13 cellular contexts compared by ENCODE assay signal in the genomic region with DNA sequence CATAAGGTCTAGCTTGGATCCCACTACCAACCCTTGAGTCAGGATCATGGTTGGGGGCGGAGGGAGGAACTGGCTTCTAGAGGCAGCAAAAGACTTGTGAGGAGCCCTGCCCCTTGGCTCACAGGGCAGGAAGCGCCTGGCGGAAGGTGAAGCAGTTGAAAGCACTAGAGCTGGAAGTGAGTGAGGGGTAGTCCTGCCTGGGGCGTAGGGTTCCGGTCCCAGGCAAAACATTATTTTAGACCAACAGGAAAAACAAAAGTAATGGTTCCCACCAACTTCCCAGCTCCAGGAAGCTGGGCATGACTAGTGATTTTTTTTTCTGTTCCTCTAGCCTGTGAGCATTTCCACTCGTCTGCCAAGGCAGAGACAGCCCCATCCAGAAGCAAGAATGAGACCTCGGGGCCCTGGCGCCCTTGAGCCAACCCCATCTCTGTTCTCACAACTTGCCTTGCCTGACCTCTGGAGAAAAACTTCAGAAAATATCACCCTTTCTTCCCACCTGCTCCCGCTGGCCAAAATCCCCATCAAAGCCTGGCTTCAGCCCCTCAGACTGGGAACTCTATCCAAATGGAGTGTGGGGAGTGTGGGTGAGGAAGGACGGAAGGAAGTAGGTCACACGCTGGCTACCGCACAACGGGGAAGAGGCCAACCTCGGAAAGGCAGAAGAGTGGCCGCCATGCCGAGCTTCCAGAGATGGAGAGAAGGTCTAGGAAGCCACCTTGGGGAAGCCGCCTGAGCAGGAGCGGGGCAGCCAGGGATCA. TPM values are rescaled to one million over a fixed set of nuclear protein-coding genes. Genes with fewer than 3 reads are reported as not detected.
A peak's percentile ranks its signal among the peaks of the same experiment; 100 is the strongest.
DNase-seq lines count a peak whose midpoint lies in the region; ATAC-seq and TF ChIP-seq lines count a peak whose summit lies in the region.
"Had no signal": no experiment of that assay in that cellular context is flagged by ENCODE, and none has a peak within 500 bp of the region (broad histone marks: within the 10 kb centered on the region; RNA-seq: fewer than 3 reads in every experiment).

No MANE protein-coding gene starts in this region.

- H3K36me3 ChIP-seq in esophagus squamous epithelium = no peaks in the 10 kb centered on the region
- H3K36me3 ChIP-seq in neural progenitor cell = no peaks in the 10 kb centered on the region
- H3K36me3 ChIP-seq in urinary bladder (ENCODE audit: insufficient read depth) = no peaks in the 10 kb centered on the region
- H3K36me3 ChIP-seq in hepatocyte (replicated peaks; ENCODE audit: insufficient read depth, low read depth) = no peaks in the 10 kb centered on the region
- H3K36me3 ChIP-seq: Peyer's patch had no signal

- no peaks in the 10 kb centered on the region for H3K36me3 Mint-ChIP-seq in activated naive CD8-positive, alpha-beta T cell
- H3K36me3 Mint-ChIP-seq in activated naive CD8-positive, alpha-beta T cell treated with anti-CD3 and anti-CD28 coated beads, Interleukin-2, amount 50 U/mL, for 24 hours (ENCODE audit: low read depth) = no peaks in the 10 kb centered on the region
- peaks cover 19% of the 10 kb centered on the region for H3K36me3 Mint-ChIP-seq in neural progenitor cell

- peak overlapping the region; percentile 27 to 84 (median 80) for H3K27ac ChIP-seq in esophagus squamous epithelium
- no peak overlapping the region for H3K27ac ChIP-seq in neural progenitor cell
- peak overlapping the region; percentile 33 for H3K27ac ChIP-seq in urinary bladder (ENCODE audit: low read depth)
- H3K27ac ChIP-seq in hepatocyte = no peak overlapping the region

- no peaks in the 10 kb centered on the region for H3K27me3 Mint-ChIP-seq in activated naive CD8-positive, alpha-beta T cell
- H3K27me3 Mint-ChIP-seq in activated naive CD8-positive, alpha-beta T cell treated with anti-CD3 and anti-CD28 coated beads, Interleukin-2, amount 50 U/mL, for 24 hours = no peaks in the 10 kb centered on the region
- no peaks in the 10 kb centered on the region for H3K27me3 Mint-ChIP-seq in neural progenitor cell (ENCODE audit: insufficient read depth, low read depth)

- H3K9me3 Mint-ChIP-seq in activated naive CD8-positive, alpha-beta T cell (ENCODE audit: low read depth) = no peaks in the 10 kb centered on the region
- H3K9me3 Mint-ChIP-seq in activated naive CD8-positive, alpha-beta T cell treated with anti-CD3 and anti-CD28 coated beads, Interleukin-2, amount 50 U/mL, for 24 hours = no peaks in the 10 kb centered on the region
- no peaks in the 10 kb centered on the region for H3K9me3 Mint-ChIP-seq in neural progenitor cell
- H3K9me3 Mint-ChIP-seq: activated T-helper 1 cell treated with anti-CD3 and anti-CD28 coated beads, Interleukin-12 subunit alpha, Interleukin-12 subunit beta, Interleukin-2, Interleukin-4 antibody, amounts not matched to agents 30 ng/mL and 10 ng/mL and 1 ng/mL, durations not matched to agents 14 hours and 24 hours and 36 hours had no signal

- H3K9me3 ChIP-seq in esophagus squamous epithelium (no peaks in the 10 kb centered on the region), neural progenitor cell (ENCODE audit: low read depth) (no peaks in the 10 kb centered on the region), hepatocyte (ENCODE audit: low read depth) (no peaks in the 10 kb centered on the region)
- H3K9me3 ChIP-seq: Peyer's patch had no signal

- H3K4me2 ChIP-seq in neural progenitor cell (no peak overlapping the region), hepatocyte (no peak overlapping the region)

- H3K4me1 Mint-ChIP-seq in activated naive CD8-positive, alpha-beta T cell (ENCODE audit: low read depth) = peaks cover 18% of the 10 kb centered on the region
- peaks cover 8% of the 10 kb centered on the region for H3K4me1 Mint-ChIP-seq in activated naive CD8-positive, alpha-beta T cell treated with anti-CD3 and anti-CD28 coated beads, Interleukin-2, amount 50 U/mL, for 24 hours
- H3K4me1 Mint-ChIP-seq in neural progenitor cell = peaks cover 9% of the 10 kb centered on the region

- intact Hi-C loops in esophagus squamous epithelium (cut with DNase I) = no loop called here

- H3K27ac Mint-ChIP-seq in activated naive CD8-positive, alpha-beta T cell = peak overlapping the region; percentile 81
- H3K27ac Mint-ChIP-seq in activated naive CD8-positive, alpha-beta T cell treated with anti-CD3 and anti-CD28 coated beads, Interleukin-2, amount 50 U/mL, for 24 hours = no peak overlapping the region
- peak overlapping the region; percentile 63 for H3K27ac Mint-ChIP-seq in neural progenitor cell
- H3K27ac Mint-ChIP-seq: activated T-helper 1 cell treated with anti-CD3 and anti-CD28 coated beads, Interleukin-12 subunit alpha, Interleukin-12 subunit beta, Interleukin-2, Interleukin-4 antibody, amounts not matched to agents 30 ng/mL and 10 ng/mL and 1 ng/mL, durations not matched to agents 14 hours and 24 hours and 36 hours had no signal

- peak overlapping the region; percentile 7 for H3K4me3 Mint-ChIP-seq in activated naive CD8-positive, alpha-beta T cell
- no peak overlapping the region for H3K4me3 Mint-ChIP-seq in activated naive CD8-positive, alpha-beta T cell treated with anti-CD3 and anti-CD28 coated beads, Interleukin-2, amount 50 U/mL, for 24 hours
- no peak overlapping the region for H3K4me3 Mint-ChIP-seq in neural progenitor cell
- H3K4me3 Mint-ChIP-seq: activated T-helper 1 cell treated with anti-CD3 and anti-CD28 coated beads, Interleukin-12 subunit alpha, Interleukin-12 subunit beta, Interleukin-2, Interleukin-4 antibody, amounts not matched to agents 30 ng/mL and 10 ng/mL and 1 ng/mL, durations not matched to agents 14 hours and 24 hours and 36 hours had no signal

- H3K79me2 ChIP-seq in neural progenitor cell (ENCODE audit: low read depth) (no peaks in the 10 kb centered on the region), hepatocyte (no peaks in the 10 kb centered on the region)

- no peak for TF ChIP-seq POLR2A in esophagus squamous epithelium (IDR thresholded peaks at IDR 0.05)

- H3K4me3 ChIP-seq in esophagus squamous epithelium (peak overlapping the region in 1 of 4 donors; percentile 32), neural progenitor cell (no peak overlapping the region), urinary bladder (ENCODE audit: low read depth, low read length) (no peak overlapping the region), hepatocyte (no peak overlapping the region)
- H3K4me3 ChIP-seq: Peyer's patch had no signal

- TF ChIP-seq CTCF in esophagus squamous epithelium (IDR thresholded peaks at IDR 0.05) (no peak), neural progenitor cell (IDR thresholded peaks at IDR 0.05) (no peak), hepatocyte (IDR thresholded peaks at IDR 0.05; ENCODE audit: poor library complexity) (no peak)

- no peaks in the 10 kb centered on the region for H3K9me2 ChIP-seq in hepatocyte (replicated peaks; ENCODE audit: insufficient read depth)

- H3F3A ChIP-seq in neural progenitor cell (ENCODE audit: low read depth) = no peaks in the 10 kb centered on the region

- H3K27me3 ChIP-seq in esophagus squamous epithelium (no peaks in the 10 kb centered on the region), neural progenitor cell (no peaks in the 10 kb centered on the region), hepatocyte (no peaks in the 10 kb centered on the region)
- H3K27me3 ChIP-seq: Peyer's patch had no signal

- WGBS in esophagus squamous epithelium, 2 donors = 61 to 72% methylated on average over 13 to 14 of the region's 18 CpGs
- WGBS in urinary bladder = 73% methylated on average over 18 of the region's 18 CpGs
- WGBS in hepatocyte (ENCODE audit: low lambda C conversion rate, missing lambda C conversion rate) = 97% methylated on average over 18 of the region's 18 CpGs

- no peak overlapping the region for H3K9ac ChIP-seq in neural progenitor cell

- no peaks in the 10 kb centered on the region for H4K20me1 ChIP-seq in neural progenitor cell (ENCODE audit: low read depth)
- no peaks in the 10 kb centered on the region for H4K20me1 ChIP-seq in hepatocyte (ENCODE audit: insufficient read depth, poor library complexity, severe bottlenecking)

- DNase-seq in activated naive CD8-positive, alpha-beta T cell treated with anti-CD3 and anti-CD28 coated beads, Interleukin-2, amount 50 U/mL, for 24 hours = no peak
- no peak for DNase-seq in esophagus squamous epithelium (lab: John Stamatoyannopoulos, UW)
- no peak for DNase-seq in neural progenitor cell (ENCODE audit: low spot score)
- DNase-seq in hepatocyte (ENCODE audit: low spot score) = no peak
- DNase-seq: DMS79 treated with DMSO at 0.1 percent for 48 hours, NCI-H2171 treated with DMSO at 0.1 percent for 48 hours, Peyer's patch, small intestine had no signal

- ATAC-seq in activated naive CD8-positive, alpha-beta T cell treated with anti-CD3 and anti-CD28 coated beads, Interleukin-2, amount 50 U/mL, for 24 hours = no peak
- no peak for ATAC-seq in HG02970 (IDR thresholded peaks at IDR 0.05; ENCODE audit: low FRiP score, unreplicated experiment)
- ATAC-seq in GM19023 (IDR thresholded peaks at IDR 0.05; ENCODE audit: unreplicated experiment) = no peak

- H3K4me1 ChIP-seq in esophagus squamous epithelium = peaks cover 0 to 16% (median 3%) of the 10 kb centered on the region in 3 donors
- H3K4me1 ChIP-seq in neural progenitor cell = no peaks in the 10 kb centered on the region
- H3K4me1 ChIP-seq in urinary bladder (ENCODE audit: insufficient read depth) = no peaks in the 10 kb centered on the region
- no peaks in the 10 kb centered on the region for H3K4me1 ChIP-seq in hepatocyte (ENCODE audit: insufficient read depth)
- H3K4me1 ChIP-seq: Peyer's patch had no signal

- H2AFZ ChIP-seq in neural progenitor cell (replicated peaks) = no peak overlapping the region
- H2AFZ ChIP-seq in hepatocyte = no peak overlapping the region

RNA-seq across cellular contexts. Expression of a gene that starts 57.5 kb away (rescaled TPM):
- total RNA-seq in esophagus squamous epithelium (1 to 10 TPM in 2 of 4 donors, under 1 TPM in 1, not detected in 1; 0.75 to 5.0 (median 1.3) TPM), neural progenitor cell (ENCODE audit: low replicate concordance) (0.15 and 1.8 TPM in 2 replicates), urinary bladder (4.0 TPM), hepatocyte (0.27 and 1.2 TPM in 2 replicates)
- polyA plus RNA-seq in urinary bladder (90.9 TPM), hepatocyte (17.0 and 18.0 TPM in 2 replicates)

Comparison
In these comparisons a context has a peak if more than half of its experiments do, and no peak if none do; other contexts are left out.
1. H3K27ac ChIP-seq: peak in esophagus squamous epithelium (4 of 4) and urinary bladder (single experiment); none in neural progenitor cell (single experiment) and hepatocyte (single experiment).